In genomic region chr10:21517983-21518628, GRCh38 we compare ENCODE assay signal across 1 cellular context.
TF ChIP-seq lines count a peak whose summit lies in the region.

No MANE protein-coding gene starts in this region.

TF ChIP-seq in WTC11, 78 proteins besides CTCF, POLR2A, EP300 and RAD21 (continued from another document):
- no peak for TF ChIP-seq AFF4 (CRISPR knock-in tag; IDR thresholded peaks at IDR 0.05; ENCODE audit: borderline replicate concordance)
TF ChIP-seq in WTC11: peak in this region for 0.
